ENCODE assay signal across 20 cellular contexts in genomic region chr22:29859976-29860766, GRCh38. TPM values are rescaled to one million over a fixed set of nuclear protein-coding genes. Genes with fewer than 3 reads are reported as not detected.
DNase-seq lines count a peak whose midpoint lies in the region; TF ChIP-seq lines count a peak whose summit lies in the region.
"Had no signal": no experiment of that assay in that cellular context is flagged by ENCODE, and none has a peak within 500 bp of the region (broad histone marks: within the 10 kb centered on the region; RNA-seq: fewer than 3 reads in every experiment).

No MANE protein-coding gene starts in this region.

- DNase-seq in SIG-M5 treated with dmso at 0.1 percent for 504 hours (lab: John Stamatoyannopoulos, UW; ENCODE audit: unreplicated experiment), result peak; percentile 67
- no peak for DNase-seq in SIG-M5 (lab: John Stamatoyannopoulos, UW)
- DNase-seq in NOMO-1 treated with dmso at 0.1 percent for 144 hours (lab: John Stamatoyannopoulos, UW; ENCODE audit: unreplicated experiment), result peak; percentile 18
- peak; percentile 7 for DNase-seq in coronary artery (ENCODE audit: low spot score)
- no peak for DNase-seq in spleen
- no peak for DNase-seq in middle frontal gyrus (ENCODE audit: extremely low spot score, low spot score)
- no peak for DNase-seq in DMS53 (lab: John Stamatoyannopoulos, UW)
- DNase-seq in endothelial cell (ENCODE audit: low spot score), result no peak
- DNase-seq: BE2C; CD8-positive, alpha-beta memory T cell; DND-41; MM.1S; NCI-H1436; NCI-H2029; NCI-H2171 treated with DMSO at 0.1 percent for 48 hours; NCI-H748 treated with DMSO at 0.1 percent for 48 hours; Right ventricle myocardium superior had no signal

- H3K4me3 Mint-ChIP-seq in endothelial cell (ENCODE audit: unreplicated experiment), result no peak overlapping the region
- H3K4me3 Mint-ChIP-seq: CD8-positive, alpha-beta memory T cell; GM23338 had no signal

- H3K36me3 ChIP-seq in spleen, result no peaks in the 10 kb centered on the region
- H3K36me3 ChIP-seq: BE2C had no signal

- H3K36me3 Mint-ChIP-seq in endothelial cell (ENCODE audit: low read depth, unreplicated experiment), result no peaks in the 10 kb centered on the region
- H3K36me3 Mint-ChIP-seq: CD8-positive, alpha-beta memory T cell had no signal

- no peak overlapping the region for H3K4me3 ChIP-seq in coronary artery
- peak overlapping the region in 1 of 8 donors; percentile 21 for H3K4me3 ChIP-seq in spleen
- H3K4me3 ChIP-seq: GM12878, GM23338 had no signal

- peaks cover 0 to 32% (median 0%) of the 10 kb centered on the region in 6 donors for H3K4me1 ChIP-seq in spleen
- H3K4me1 ChIP-seq: BE2C had no signal

- H3K27me3 ChIP-seq in spleen (replicated peaks in 1 of 7), result no peaks in the 10 kb centered on the region
- H3K27me3 ChIP-seq: BE2C had no signal

- no peak overlapping the region for H3K27ac Mint-ChIP-seq in endothelial cell (ENCODE audit: unreplicated experiment)
- H3K27ac Mint-ChIP-seq: CD8-positive, alpha-beta memory T cell; GM23338 had no signal

- no peak for TF ChIP-seq POLR2A in spleen (IDR thresholded peaks at IDR 0.05)

- H3K27ac ChIP-seq in coronary artery, result no peak overlapping the region
- H3K27ac ChIP-seq in spleen, result peak overlapping the region in 7 of 8 donors; percentile 8 to 90 (median 67)
- H3K27ac ChIP-seq: 22Rv1 had no signal

- no peaks in the 10 kb centered on the region for H3K9me3 ChIP-seq in spleen
- H3K9me3 ChIP-seq: BE2C had no signal

- no peaks in the 10 kb centered on the region for H3K9me3 Mint-ChIP-seq in endothelial cell (ENCODE audit: unreplicated experiment)
- H3K9me3 Mint-ChIP-seq: CD8-positive, alpha-beta memory T cell; GM23338 had no signal

- WGBS in spleen, 5 donors, result 34 to 65% (median 51%) methylated on average over 2 of the region's 2 CpGs

- intact Hi-C loops in spleen (cut with DNase I; ENCODE audit: low total_unique reads), result no loop called here

- H3K27me3 Mint-ChIP-seq in endothelial cell (ENCODE audit: unreplicated experiment), result peaks cover 1% of the 10 kb centered on the region

- TF ChIP-seq CTCF in coronary artery (IDR thresholded peaks at IDR 0.05) (no peak), spleen (IDR thresholded peaks at IDR 0.05 in 8 of 11, conservative IDR thresholded peaks at IDR 0.05 in 3 of 11) (no peak), endothelial cell (IDR thresholded peaks at IDR 0.05; ENCODE audit: unreplicated experiment) (no peak)

- peaks cover 6% of the 10 kb centered on the region for H3K4me1 Mint-ChIP-seq in endothelial cell (ENCODE audit: unreplicated experiment)
- H3K4me1 Mint-ChIP-seq: CD8-positive, alpha-beta memory T cell; GM23338 had no signal

RNA-seq across cellular contexts. Expression of gene ASCC2, which starts 22.1 kb away (rescaled TPM):
- total RNA-seq in spleen, result 10 to 100 TPM; 53.6 to 89.0 (median 68.6) TPM
- polyA plus RNA-seq in spleen, result 10 to 100 TPM; 34.1 to 47.3 (median 43.0) TPM
- total RNA-seq in endothelial cell (ENCODE audit: unreplicated experiment), result 85.5 TPM

RNA-seq across cellular contexts. Expression of gene MTMR3, which starts 22.8 kb away (rescaled TPM):
- total RNA-seq in spleen, result 100 to 1,000 TPM in 3 of 7 donors, 10 to 100 TPM in 4; 65.7 to 137 (median 87.9) TPM
- 10 to 100 TPM in 1 of 3 donors, 1 to 10 TPM in 2; 5.3 to 13.0 (median 6.7) TPM for polyA plus RNA-seq in spleen
- 39.1 TPM for total RNA-seq in endothelial cell (ENCODE audit: unreplicated experiment)

Comparison
In these comparisons a context has a peak if more than half of its experiments do, and no peak if none do; other contexts are left out.
1. DNase-seq: peak in SIG-M5 treated with dmso at 0.1 percent for 504 hours (single experiment), NOMO-1 treated with dmso at 0.1 percent for 144 hours (single experiment) and coronary artery (single experiment); none in SIG-M5 (single experiment), spleen (single experiment), middle frontal gyrus (single experiment), DMS53 (single experiment) and endothelial cell (single experiment).
2. H3K27ac ChIP-seq: peak in spleen (7 of 8); none in coronary artery (0 of 2).